Comparison of ENCODE assay signal across 9 cellular contexts in genomic region chr4:87060957-87061356, GRCh38.
A peak's percentile ranks its signal among the peaks of the same experiment; 100 is the strongest.
DNase-seq lines count a peak whose midpoint lies in the region; ATAC-seq and TF ChIP-seq lines count a peak whose summit lies in the region.
"Had no signal": no experiment of that assay in that cellular context is flagged by ENCODE, and none has a peak within 500 bp of the region (broad histone marks: within the 10 kb centered on the region; RNA-seq: fewer than 3 reads in every experiment).

No MANE protein-coding gene starts in this region.

- peak; percentile 41 for DNase-seq in activated naive CD4-positive, alpha-beta T cell treated with Interleukin-2 at 50 U/mL for 16 hours
- no peak for DNase-seq in activated naive CD4-positive, alpha-beta T cell (lab: John Stamatoyannopoulos, UW)
- DNase-seq in SJSA1 (ENCODE audit: low read depth in 1 of 2, low spot score in 2 of 2), result peak; percentile 72 to 77
- no peak for DNase-seq in esophagus squamous epithelium (lab: John Stamatoyannopoulos, UW)
- no peak for DNase-seq in iPS-NIHi7 (ENCODE audit: extremely low spot score)
- no peak for DNase-seq in NCI-H2081 (lab: John Stamatoyannopoulos, UW)
- DNase-seq: NCI-H2029 had no signal

- ATAC-seq in GM21367 (IDR thresholded peaks at IDR 0.05; ENCODE audit: unreplicated experiment), result no peak

- 38% methylated on average over 5 of the region's 5 CpGs for WGBS in esophagus squamous epithelium, 2 donors

- no peak overlapping the region for H3K4me3 ChIP-seq in SJSA1
- H3K4me3 ChIP-seq in esophagus squamous epithelium, result no peak overlapping the region
- no peak overlapping the region for H3K4me3 ChIP-seq in stomach smooth muscle (ENCODE audit: low read length in 2 of 2)

- intact Hi-C loops in esophagus squamous epithelium (cut with DNase I), result no loop called here

- peak overlapping the region; percentile 67 for H3K27ac ChIP-seq in SJSA1
- H3K27ac ChIP-seq in esophagus squamous epithelium, result peak overlapping the region; percentile 9 to 66 (median 33)
- peak overlapping the region; percentile 46 for H3K27ac ChIP-seq in stomach smooth muscle (ENCODE audit: low read length)

- H3K9me3 ChIP-seq in SJSA1 (replicated peaks) (no peaks in the 10 kb centered on the region), esophagus squamous epithelium (no peaks in the 10 kb centered on the region), stomach smooth muscle (ENCODE audit: control insufficient read depth in 2 of 2, low read length in 2 of 2) (no peaks in the 10 kb centered on the region)

- TF ChIP-seq CTCF in esophagus squamous epithelium (IDR thresholded peaks at IDR 0.05), result no peak

- no peak for TF ChIP-seq POLR2A in esophagus squamous epithelium (IDR thresholded peaks at IDR 0.05)

- H3K36me3 ChIP-seq in SJSA1 (peaks cover 5% of the 10 kb centered on the region), esophagus squamous epithelium (peaks cover 0 to 20% (median 4%) of the 10 kb centered on the region in 3 donors), stomach smooth muscle (ENCODE audit: control insufficient read depth in 2 of 2, insufficient read depth in 2 of 2, low read length in 2 of 2) (no peaks in the 10 kb centered on the region)

- H3K27me3 ChIP-seq in SJSA1 (replicated peaks) (no peaks in the 10 kb centered on the region), esophagus squamous epithelium (no peaks in the 10 kb centered on the region), stomach smooth muscle (ENCODE audit: control insufficient read depth in 1 of 2, insufficient read depth in 2 of 2, low read length in 2 of 2) (no peaks in the 10 kb centered on the region)

- H3K9ac ChIP-seq in stomach smooth muscle (ENCODE audit: low read length in 2 of 2), result peak overlapping the region in 1 of 2 donors; percentile 25

- H3K4me1 ChIP-seq in SJSA1 (replicated peaks), result peaks cover 28% of the 10 kb centered on the region
- H3K4me1 ChIP-seq in esophagus squamous epithelium, result peaks cover 19 to 64% (median 31%) of the 10 kb centered on the region in 3 donors
- H3K4me1 ChIP-seq in stomach smooth muscle (ENCODE audit: control insufficient read depth, insufficient read depth, low read length), result peaks cover 24% of the 10 kb centered on the region

Comparison
In these comparisons a context has a peak if more than half of its experiments do, and no peak if none do; other contexts are left out.
1. DNase-seq: peak in activated naive CD4-positive, alpha-beta T cell treated with Interleukin-2 at 50 U/mL for 16 hours (single experiment) and SJSA1 (2 of 2); none in activated naive CD4-positive, alpha-beta T cell (0 of 4), esophagus squamous epithelium (single experiment), iPS-NIHi7 (single experiment) and NCI-H2081 (0 of 2).
2. Peak in every context shown above with its lines, with median percentiles within 50 percentile points of each other: H3K27ac ChIP-seq.